Comparison of ENCODE assay signal across 14 cellular contexts in the genomic region with DNA sequence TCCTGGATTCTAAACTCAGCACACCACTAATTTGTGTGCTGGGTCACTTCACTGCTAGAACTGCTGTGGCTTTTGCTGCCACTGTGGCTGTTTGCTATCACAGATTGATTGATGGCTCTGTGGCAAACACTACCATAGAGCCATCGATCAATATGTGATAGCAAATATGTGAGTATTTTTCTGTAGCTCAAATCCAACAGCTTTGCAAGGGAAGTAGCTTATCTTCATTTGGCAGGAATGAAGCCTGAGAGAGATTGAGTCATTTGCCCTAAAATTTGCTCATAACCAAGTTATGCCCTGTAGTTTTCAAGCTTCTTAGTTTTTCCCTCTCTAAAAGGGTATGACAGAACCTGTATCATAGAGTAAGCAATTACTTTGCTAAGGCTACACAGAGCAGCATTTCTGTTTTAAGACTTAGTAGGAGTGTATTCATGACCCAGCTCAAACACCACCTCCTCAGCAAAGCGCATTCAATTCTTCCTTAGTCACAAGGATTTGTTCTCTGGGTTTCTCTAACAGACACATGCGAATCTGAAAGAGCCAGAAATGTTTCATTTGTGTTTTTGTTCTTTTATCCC. TPM values are rescaled to one million over a fixed set of nuclear protein-coding genes. Genes with fewer than 3 reads are reported as not detected.
DNase-seq lines count a peak whose midpoint lies in the region; ATAC-seq and TF ChIP-seq lines count a peak whose summit lies in the region.
"Had no signal": no experiment of that assay in that cellular context is flagged by ENCODE, and none has a peak within 500 bp of the region (broad histone marks: within the 10 kb centered on the region; RNA-seq: fewer than 3 reads in every experiment).

No MANE protein-coding gene starts in this region.

- TF ChIP-seq CTCF in upper lobe of right lung (IDR thresholded peaks at IDR 0.05), result no peak

- peaks cover 5 to 14% of the 10 kb centered on the region in 2 donors for H3K36me3 Mint-ChIP-seq in activated T-cell treated with anti-CD3 and anti-CD28 coated beads, Interleukin-2, amount 50 U/mL, for 72 hours (ENCODE audit: insufficient read depth in 2 of 2)
- peaks cover 31% of the 10 kb centered on the region for H3K36me3 Mint-ChIP-seq in activated T-helper 17 cell treated with anti-CD3 and anti-CD28 coated beads, Interleukin-2, amount 50 U/mL, for 72 hours (ENCODE audit: low read depth)

- H3K27me3 Mint-ChIP-seq in activated T-cell treated with anti-CD3 and anti-CD28 coated beads, Interleukin-2, amount 50 U/mL, for 72 hours (ENCODE audit: low read depth), result no peaks in the 10 kb centered on the region
- H3K27me3 Mint-ChIP-seq in activated T-helper 17 cell treated with anti-CD3 and anti-CD28 coated beads, Interleukin-2, amount 50 U/mL, for 72 hours, result no peaks in the 10 kb centered on the region

- H3K27ac Mint-ChIP-seq in activated T-cell treated with anti-CD3 and anti-CD28 coated beads, Interleukin-2, amount 50 U/mL, for 72 hours, result no peak overlapping the region
- no peak overlapping the region for H3K27ac Mint-ChIP-seq in activated T-helper 17 cell treated with anti-CD3 and anti-CD28 coated beads, Interleukin-2, amount 50 U/mL, for 72 hours

- no peak for DNase-seq in activated T-cell treated with anti-CD3 and anti-CD28 coated beads, Interleukin-2, amount 50 U/mL, for 72 hours
- no peak for DNase-seq in activated T-cell treated with anti-CD3 and anti-CD28 coated beads, Interleukin-2, amount 50 U/mL, for 48 hours
- DNase-seq in upper lobe of right lung (no peak), putamen (ENCODE audit: low spot score) (no peak)
- DNase-seq: activated gamma-delta T cell treated with Interleukin-2 at 50 U/mL for 16 hours; effector CD8-positive, alpha-beta T cell; Karpas-422 had no signal

- H3K27ac ChIP-seq in iPS-18a (ENCODE audit: low read length), result peak overlapping the region; percentile 25
- H3K27ac ChIP-seq in upper lobe of right lung, result peak overlapping the region; percentile 77
- H3K27ac ChIP-seq: VCaP had no signal

- H3K9ac ChIP-seq in iPS-18a (ENCODE audit: low read length), result no peak overlapping the region

- H3K4me1 Mint-ChIP-seq in activated T-cell treated with anti-CD3 and anti-CD28 coated beads, Interleukin-2, amount 50 U/mL, for 72 hours (ENCODE audit: low read depth), result peaks cover 23% of the 10 kb centered on the region
- peaks cover 8% of the 10 kb centered on the region for H3K4me1 Mint-ChIP-seq in activated T-helper 17 cell treated with anti-CD3 and anti-CD28 coated beads, Interleukin-2, amount 50 U/mL, for 72 hours

- H3K36me3 ChIP-seq in iPS-18a (ENCODE audit: control insufficient read depth, low read depth, low read length) (peaks cover 9% of the 10 kb centered on the region), upper lobe of right lung (no peaks in the 10 kb centered on the region)

- peaks cover 27% of the 10 kb centered on the region for H3K4me1 ChIP-seq in iPS-18a (ENCODE audit: control insufficient read depth, low read depth, low read length)
- H3K4me1 ChIP-seq in upper lobe of right lung, result peaks cover 41% of the 10 kb centered on the region

- H3K4me3 Mint-ChIP-seq in activated T-cell treated with anti-CD3 and anti-CD28 coated beads, Interleukin-2, amount 50 U/mL, for 72 hours, result no peak overlapping the region
- H3K4me3 Mint-ChIP-seq in activated T-helper 17 cell treated with anti-CD3 and anti-CD28 coated beads, Interleukin-2, amount 50 U/mL, for 72 hours, result no peak overlapping the region

- no peak overlapping the region for H3K4me3 ChIP-seq in iPS-18a (ENCODE audit: low read length)
- H3K4me3 ChIP-seq in upper lobe of right lung, result no peak overlapping the region
- H3K4me3 ChIP-seq: A549, skin epidermis had no signal

- H3K9me3 ChIP-seq in iPS-18a (ENCODE audit: control insufficient read depth, low read depth, low read length) (no peaks in the 10 kb centered on the region), upper lobe of right lung (no peaks in the 10 kb centered on the region)
- H3K9me3 ChIP-seq: A549 had no signal

- ATAC-seq in activated T-cell treated with anti-CD3 and anti-CD28 coated beads, Interleukin-2, amount 50 U/mL, for 72 hours (replicated peaks in 1 of 2), result peak; percentile 65 to 85
- peak; percentile 69 for ATAC-seq in activated T-helper 17 cell treated with anti-CD3 and anti-CD28 coated beads, Interleukin-2, amount 50 U/mL, for 72 hours (replicated peaks)
- ATAC-seq in upper lobe of right lung (no peak), HG02852 (IDR thresholded peaks at IDR 0.05; ENCODE audit: unreplicated experiment) (no peak), GM19023 (IDR thresholded peaks at IDR 0.05; ENCODE audit: unreplicated experiment) (no peak)
- ATAC-seq: A549 had no signal

- H3K9me3 Mint-ChIP-seq in activated T-cell treated with anti-CD3 and anti-CD28 coated beads, Interleukin-2, amount 50 U/mL, for 72 hours, result peaks cover 2 to 3% of the 10 kb centered on the region in 2 donors
- peaks cover 4% of the 10 kb centered on the region for H3K9me3 Mint-ChIP-seq in activated T-helper 17 cell treated with anti-CD3 and anti-CD28 coated beads, Interleukin-2, amount 50 U/mL, for 72 hours

- intact Hi-C loops in upper lobe of right lung (cut with DNase I), result no loop called here

- H3K27me3 ChIP-seq in iPS-18a (ENCODE audit: control insufficient read depth, insufficient read depth, low read length), result no peaks in the 10 kb centered on the region
- no peaks in the 10 kb centered on the region for H3K27me3 ChIP-seq in upper lobe of right lung

RNA-seq across cellular contexts. Expression of gene MINPP1, which starts 43.1 kb away (rescaled TPM):
- 10 to 100 TPM; 10.5 to 12.4 TPM for total RNA-seq in activated T-cell treated with anti-CD3 and anti-CD28 coated beads, Interleukin-2, amount 50 U/mL, for 72 hours
- 10 to 100 TPM in 1 of 2 donors, 1 to 10 TPM in 1; 8.9 to 10.8 TPM for total RNA-seq in activated T-helper 17 cell treated with anti-CD3 and anti-CD28 coated beads, Interleukin-2, amount 50 U/mL, for 72 hours
- 15.4 TPM for total RNA-seq in upper lobe of right lung

Comparison
In these comparisons a context has a peak if more than half of its experiments do, and no peak if none do; other contexts are left out.
1. ATAC-seq: peak in activated T-cell treated with anti-CD3 and anti-CD28 coated beads, Interleukin-2, amount 50 U/mL, for 72 hours (2 of 2) and activated T-helper 17 cell treated with anti-CD3 and anti-CD28 coated beads, Interleukin-2, amount 50 U/mL, for 72 hours (single experiment); none in upper lobe of right lung (single experiment), HG02852 (single experiment) and GM19023 (single experiment).